Comparison of ENCODE assay signal across 8 cellular contexts in the genomic region with DNA sequence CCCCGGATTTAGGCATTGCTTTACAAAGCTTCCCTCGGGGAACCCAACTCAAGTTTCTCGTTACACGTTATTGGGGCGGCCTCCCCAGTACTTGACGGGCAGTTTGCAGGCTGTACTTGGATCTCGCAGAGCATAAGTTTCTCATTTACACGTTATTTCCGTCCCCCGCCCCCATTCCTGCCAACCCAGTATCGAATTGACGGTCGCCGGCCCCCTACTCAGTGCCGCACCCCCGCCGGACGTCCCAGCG. TPM values are rescaled to one million over a fixed set of nuclear protein-coding genes. Genes with fewer than 3 reads are reported as not detected.
DNase-seq lines count a peak whose midpoint lies in the region; ATAC-seq and TF ChIP-seq lines count a peak whose summit lies in the region.

No MANE protein-coding gene starts in this region.

- H3K4me3 Mint-ChIP-seq in CD4-positive, CD25-positive, alpha-beta regulatory T cell: peak overlapping the region; percentile 96 to 99 (median 98)

- H4K20me1 ChIP-seq in MM.1S (ENCODE audit: insufficient read depth, low read length) (no peaks in the 10 kb centered on the region), neural cell (ENCODE audit: insufficient read depth) (no peaks in the 10 kb centered on the region)

- peaks cover 3 to 65% (median 36%) of the 10 kb centered on the region in 4 donors for H3K4me1 Mint-ChIP-seq in CD4-positive, CD25-positive, alpha-beta regulatory T cell

- H3F3A ChIP-seq in MM.1S (ENCODE audit: insufficient read depth, low read length) (peaks cover 30% of the 10 kb centered on the region), neural cell (ENCODE audit: insufficient read depth, low read length, poor library complexity, severe bottlenecking) (no peaks in the 10 kb centered on the region)

- H3K9ac ChIP-seq in MM.1S (ENCODE audit: low read length) (peak overlapping the region; percentile 98), neural cell (ENCODE audit: low read length) (peak overlapping the region; percentile 96)

- H3K4me1 ChIP-seq in CD4-positive, CD25-positive, alpha-beta regulatory T cell (ENCODE audit: control insufficient read depth, insufficient read depth, low read length, poor library complexity, severe bottlenecking): peaks cover 44% of the 10 kb centered on the region
- peaks cover 29% of the 10 kb centered on the region for H3K4me1 ChIP-seq in MM.1S (ENCODE audit: low read length)

- H3K36me3 ChIP-seq in CD4-positive, CD25-positive, alpha-beta regulatory T cell (ENCODE audit: control insufficient read depth, insufficient read depth, low read length): peaks cover 21% of the 10 kb centered on the region
- no peaks in the 10 kb centered on the region; the same call in 1 of the 2 replicates for H3K36me3 ChIP-seq in MM.1S (replicated peaks; ENCODE audit: insufficient read depth, low read length)
- H3K36me3 ChIP-seq in neural cell (ENCODE audit: insufficient read depth, low read length): no peaks in the 10 kb centered on the region

- peak; percentile 13 for TF ChIP-seq RAD21 in neural cell (conservative IDR thresholded peaks at IDR 0.05)

- H3K9me3 Mint-ChIP-seq in CD4-positive, CD25-positive, alpha-beta regulatory T cell: no peaks in the 10 kb centered on the region

- peak in 1 of 2 donors; percentile 25 for ATAC-seq in CD4-positive, CD25-positive, alpha-beta regulatory T cell (ENCODE audit: low read depth in 2 of 2)
- ATAC-seq in GM19395 (IDR thresholded peaks at IDR 0.05; ENCODE audit: unreplicated experiment): no peak

- H3K27ac ChIP-seq in CD4-positive, CD25-positive, alpha-beta regulatory T cell (ENCODE audit: insufficient read depth, low read length, poor library complexity, severe bottlenecking): peak overlapping the region; percentile 99
- peak overlapping the region; percentile 95; the same call in 1 of the 2 replicates for H3K27ac ChIP-seq in MM.1S (ENCODE audit: low read length)
- H3K27ac ChIP-seq in dorsolateral prefrontal cortex: peak overlapping the region; percentile 86 to 100 (median 99)
- peak overlapping the region; percentile 99 for H3K27ac ChIP-seq in neural cell (ENCODE audit: low read length)

- H3K27me3 ChIP-seq in CD4-positive, CD25-positive, alpha-beta regulatory T cell (ENCODE audit: control insufficient read depth, insufficient read depth, low read length): no peaks in the 10 kb centered on the region
- no peaks in the 10 kb centered on the region for H3K27me3 ChIP-seq in MM.1S (replicated peaks; ENCODE audit: insufficient read depth, low read length)
- H3K27me3 ChIP-seq in dorsolateral prefrontal cortex: no peaks in the 10 kb centered on the region
- no peaks in the 10 kb centered on the region for H3K27me3 ChIP-seq in neural cell (ENCODE audit: insufficient read depth, low read depth, low read length)

- peaks cover 4% of the 10 kb centered on the region for H3K27me3 Mint-ChIP-seq in CD4-positive, CD25-positive, alpha-beta regulatory T cell

- no peak for DNase-seq in CD4-positive, CD25-positive, alpha-beta regulatory T cell
- DNase-seq in MM.1S (no peak), dorsolateral prefrontal cortex (no peak), SHP77 treated with DMSO at 0.1 percent for 48 hours (lab: John Stamatoyannopoulos, UW) (no peak), NCI-H748 (lab: John Stamatoyannopoulos, UW; ENCODE audit: unreplicated experiment) (no peak)
- DNase-seq in stimulated activated CD8-positive, alpha-beta memory T cell treated with anti-CD3 and anti-CD28 coated beads, Interleukin-4, amount 100 ng/mL, for 48 hours: no peak

- no peaks in the 10 kb centered on the region for H3K9me3 ChIP-seq in CD4-positive, CD25-positive, alpha-beta regulatory T cell (ENCODE audit: control insufficient read depth in 2 of 2, low read length in 2 of 2)
- H3K9me3 ChIP-seq in MM.1S (replicated peaks; ENCODE audit: insufficient read depth, low read length) (no peaks in the 10 kb centered on the region), neural cell (ENCODE audit: low read length) (no peaks in the 10 kb centered on the region)

- H3K36me3 Mint-ChIP-seq in CD4-positive, CD25-positive, alpha-beta regulatory T cell: peaks cover 13% of the 10 kb centered on the region

- peak overlapping the region; percentile 39; the same call in 1 of the 2 replicates for H2AFZ ChIP-seq in MM.1S (ENCODE audit: low read length)
- H2AFZ ChIP-seq in neural cell (ENCODE audit: low read depth, low read length): peak overlapping the region; percentile 67

- intact Hi-C loops in dorsolateral prefrontal cortex (cut with DNase I): loop anchor here (2.0 to 10.0 kb wide), 4 partner anchors 73 to 159 kb away; a partner anchor contains a TSS

- no peak for TF ChIP-seq CTCF in MM.1S (IDR thresholded peaks at IDR 0.05; ENCODE audit: low read length)
- no peak for TF ChIP-seq CTCF in dorsolateral prefrontal cortex (IDR thresholded peaks at IDR 0.05 in 54 of 56, conservative IDR thresholded peaks at IDR 0.05 in 2 of 56; ENCODE audit: low read depth in 1 of 56, partially characterized antibody in 56 of 56)
- TF ChIP-seq CTCF in neural cell (IDR thresholded peaks at IDR 0.05; ENCODE audit: poor library complexity, severe bottlenecking): no peak

- peak overlapping the region; percentile 89 for H3K4me3 ChIP-seq in CD4-positive, CD25-positive, alpha-beta regulatory T cell (ENCODE audit: low read depth, low read length)
- H3K4me3 ChIP-seq in MM.1S (ENCODE audit: low read length): peak overlapping the region; percentile 99
- H3K4me3 ChIP-seq in dorsolateral prefrontal cortex: peak overlapping the region; percentile 61 to 98 (median 85)
- peak overlapping the region; percentile 90 for H3K4me3 ChIP-seq in neural cell (ENCODE audit: low read length)

- H3K9me2 ChIP-seq in MM.1S (replicated peaks; ENCODE audit: insufficient read depth, low read length) (no peaks in the 10 kb centered on the region), neural cell (ENCODE audit: insufficient read depth, low read length) (no peaks in the 10 kb centered on the region)

- H3K27ac Mint-ChIP-seq in CD4-positive, CD25-positive, alpha-beta regulatory T cell: peak overlapping the region; percentile 66 to 99 (median 98)

- H3K79me2 ChIP-seq in MM.1S (ENCODE audit: low read length) (peaks cover 57% of the 10 kb centered on the region), neural cell (replicated peaks; ENCODE audit: insufficient read depth, low read length) (peaks cover 22% of the 10 kb centered on the region)

- no peak for TF ChIP-seq EP300 in neural cell (conservative IDR thresholded peaks at IDR 0.05; ENCODE audit: poor library complexity, severe bottlenecking)

- H3K4me2 ChIP-seq in MM.1S (ENCODE audit: low read depth, low read length): peak overlapping the region; percentile 99
- H3K4me2 ChIP-seq in neural cell (ENCODE audit: low read length): peak overlapping the region; percentile 80

TF ChIP-seq in neural cell, 6 proteins besides CTCF, POLR2A, EP300 and RAD21:
- no peak for TF ChIP-seq SMC3 (conservative IDR thresholded peaks at IDR 0.05; ENCODE audit: poor library complexity)
- no peak for TF ChIP-seq MXI1 (conservative IDR thresholded peaks at IDR 0.05; ENCODE audit: poor library complexity, severe bottlenecking)
- no peak for TF ChIP-seq POLR2AphosphoS5 (IDR thresholded peaks at IDR 0.05)
- TF ChIP-seq, protein P1, sequence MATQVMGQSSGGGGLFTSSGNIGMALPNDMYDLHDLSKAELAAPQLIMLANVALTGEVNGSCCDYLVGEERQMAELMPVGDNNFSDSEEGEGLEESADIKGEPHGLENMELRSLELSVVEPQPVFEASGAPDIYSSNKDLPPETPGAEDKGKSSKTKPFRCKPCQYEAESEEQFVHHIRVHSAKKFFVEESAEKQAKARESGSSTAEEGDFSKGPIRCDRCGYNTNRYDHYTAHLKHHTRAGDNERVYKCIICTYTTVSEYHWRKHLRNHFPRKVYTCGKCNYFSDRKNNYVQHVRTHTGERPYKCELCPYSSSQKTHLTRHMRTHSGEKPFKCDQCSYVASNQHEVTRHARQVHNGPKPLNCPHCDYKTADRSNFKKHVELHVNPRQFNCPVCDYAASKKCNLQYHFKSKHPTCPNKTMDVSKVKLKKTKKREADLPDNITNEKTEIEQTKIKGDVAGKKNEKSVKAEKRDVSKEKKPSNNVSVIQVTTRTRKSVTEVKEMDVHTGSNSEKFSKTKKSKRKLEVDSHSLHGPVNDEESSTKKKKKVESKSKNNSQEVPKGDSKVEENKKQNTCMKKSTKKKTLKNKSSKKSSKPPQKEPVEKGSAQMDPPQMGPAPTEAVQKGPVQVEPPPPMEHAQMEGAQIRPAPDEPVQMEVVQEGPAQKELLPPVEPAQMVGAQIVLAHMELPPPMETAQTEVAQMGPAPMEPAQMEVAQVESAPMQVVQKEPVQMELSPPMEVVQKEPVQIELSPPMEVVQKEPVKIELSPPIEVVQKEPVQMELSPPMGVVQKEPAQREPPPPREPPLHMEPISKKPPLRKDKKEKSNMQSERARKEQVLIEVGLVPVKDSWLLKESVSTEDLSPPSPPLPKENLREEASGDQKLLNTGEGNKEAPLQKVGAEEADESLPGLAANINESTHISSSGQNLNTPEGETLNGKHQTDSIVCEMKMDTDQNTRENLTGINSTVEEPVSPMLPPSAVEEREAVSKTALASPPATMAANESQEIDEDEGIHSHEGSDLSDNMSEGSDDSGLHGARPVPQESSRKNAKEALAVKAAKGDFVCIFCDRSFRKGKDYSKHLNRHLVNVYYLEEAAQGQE (IDR thresholded peaks at IDR 0.05; ENCODE audit: borderline replicate concordance): no peak
- no peak for TF ChIP-seq TAF1 (IDR thresholded peaks at IDR 0.05; ENCODE audit: low read depth)
- TF ChIP-seq EZH2 (IDR thresholded peaks at IDR 0.05; ENCODE audit: borderline replicate concordance, insufficient read depth, low read length, poor library complexity, severe bottlenecking): no peak

RNA-seq across cellular contexts. Expression of a gene that starts 0.5 kb away (rescaled TPM):
- total RNA-seq in CD4-positive, CD25-positive, alpha-beta regulatory T cell: 40.7 TPM
- polyA plus RNA-seq in CD4-positive, CD25-positive, alpha-beta regulatory T cell: 1 to 10 TPM; 3.4 to 7.0 (median 5.8) TPM
- 100 to 1,000 TPM in 11 of 120 experiments, 10 to 100 TPM in 109; 48.9 to 130 (median 77.0) TPM for total RNA-seq in dorsolateral prefrontal cortex
- 33.0 and 57.5 TPM in 2 replicates for polyA plus RNA-seq in neural cell
- 19.0 and 19.4 TPM in 2 replicates for polyA minus RNA-seq in neural cell

RNA-seq across cellular contexts. Expression of a gene that starts 26.5 kb away (rescaled TPM):
- 56.1 TPM for total RNA-seq in CD4-positive, CD25-positive, alpha-beta regulatory T cell
- 10 to 100 TPM; 16.7 to 33.0 (median 30.1) TPM for polyA plus RNA-seq in CD4-positive, CD25-positive, alpha-beta regulatory T cell
- 1 to 10 TPM in 109 of 120 experiments, under 1 TPM in 9, not detected in 2; 0.42 to 5.9 (median 2.5) TPM for total RNA-seq in dorsolateral prefrontal cortex
- polyA plus RNA-seq in neural cell: not detected in 2 replicates
- polyA minus RNA-seq in neural cell: not detected in 2 replicates

RNA-seq across cellular contexts. Expression of a gene that starts 38.4 kb away (rescaled TPM):
- not detected for total RNA-seq in CD4-positive, CD25-positive, alpha-beta regulatory T cell
- not detected for polyA plus RNA-seq in CD4-positive, CD25-positive, alpha-beta regulatory T cell
- not detected for total RNA-seq in dorsolateral prefrontal cortex
- polyA plus RNA-seq in neural cell: 0.51 TPM in 1 of 2 replicates, not detected in the other
- polyA minus RNA-seq in neural cell: not detected in 2 replicates

RNA-seq across cellular contexts. Expression of a gene that starts 48.0 kb away (rescaled TPM):
- not detected for total RNA-seq in CD4-positive, CD25-positive, alpha-beta regulatory T cell
- under 1 TPM in 1 of 4 donors, not detected in 3; 0.60 TPM for polyA plus RNA-seq in CD4-positive, CD25-positive, alpha-beta regulatory T cell
- total RNA-seq in dorsolateral prefrontal cortex: 10 to 100 TPM in 119 of 120 experiments, 1 to 10 TPM in 1; 8.4 to 38.1 (median 23.9) TPM
- polyA plus RNA-seq in neural cell: not detected in 2 replicates
- not detected in 2 replicates for polyA minus RNA-seq in neural cell
